Comparison of ENCODE assay signal across 8 cellular contexts in the genomic region with DNA sequence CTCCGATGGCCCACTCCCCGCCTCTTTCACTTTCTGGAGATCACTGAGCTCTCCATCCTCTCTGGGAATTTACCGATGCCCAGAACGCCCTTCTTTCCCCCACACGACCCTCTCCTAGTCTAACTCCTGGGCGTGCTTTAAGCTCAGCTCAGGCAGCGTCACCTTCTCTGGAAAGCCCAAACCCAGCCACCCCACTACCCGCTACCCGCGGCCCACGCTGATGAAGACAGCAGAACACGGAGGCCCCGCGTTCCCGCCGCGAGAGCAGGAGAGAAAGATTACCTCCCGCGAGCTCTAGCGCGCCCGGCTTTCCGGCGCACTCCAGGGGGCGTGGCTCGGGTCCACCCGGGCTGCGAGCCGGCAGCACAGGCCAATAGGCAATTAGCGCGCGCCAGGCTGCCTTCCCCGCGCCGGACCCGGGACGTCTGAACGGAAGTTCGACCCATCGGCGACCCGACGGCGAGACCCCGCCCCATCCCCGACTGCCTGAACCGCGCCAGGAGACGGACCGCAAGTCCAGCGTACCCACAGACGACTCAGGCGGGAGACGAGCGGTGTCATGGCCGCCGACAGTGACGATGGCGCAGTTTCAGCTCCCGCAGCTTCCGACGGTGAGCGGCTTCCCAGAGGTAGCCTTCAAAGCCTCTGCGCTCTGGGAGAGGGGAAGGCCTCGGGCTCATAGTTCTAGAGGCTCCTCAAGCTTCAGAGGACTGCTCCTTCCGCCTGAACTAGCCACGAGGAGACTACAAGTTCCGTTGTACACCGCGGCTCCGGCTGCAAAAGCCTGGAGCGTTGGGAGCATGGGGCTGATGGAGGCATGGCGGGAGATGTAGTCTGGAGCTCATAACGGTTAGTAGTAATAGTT. TPM values are rescaled to one million over a fixed set of nuclear protein-coding genes. Genes with fewer than 3 reads are reported as not detected.
DNase-seq lines count a peak whose midpoint lies in the region; ATAC-seq and TF ChIP-seq lines count a peak whose summit lies in the region.

A gene (minus strand): TSS at position 747 of the 865 bp plus-strand sequence. CDS start 5,935 bp downstream, outside the sequence.
A gene (plus strand): TSS at position 477 of the 865 bp plus-strand sequence. CDS start 83 bp downstream, at position 560.

- peak within 1 kb of the TSS; percentile 90 for H2AFZ ChIP-seq in mammary epithelial cell (ENCODE audit: low read depth, low read length)

- in situ Hi-C loops in mammary epithelial cell (cut with MboI; ENCODE audit: low sequenced_read_pairs in 2 of 2): loop anchor here in 1 of 2 donors (10.0 kb wide), 1 partner anchor 235 kb away; no protein-coding TSS in a partner anchor

- H3K9me3 ChIP-seq in AG04450 (ENCODE audit: control insufficient read depth, insufficient read depth, low read length) (no peaks in the 10 kb centered on the region; the same call in 1 of the 2 replicates), WERI-Rb-1 (ENCODE audit: severe bottlenecking) (no peaks in the 10 kb centered on the region), mammary epithelial cell (replicated peaks; ENCODE audit: insufficient read depth, low read length) (no peaks in the 10 kb centered on the region), iPS-18c (ENCODE audit: control insufficient read depth, insufficient read depth, low read length) (no peaks in the 10 kb centered on the region), skeletal muscle satellite cell (replicated peaks; ENCODE audit: low read length) (no peaks in the 10 kb centered on the region)

- peak; percentile 85 for ATAC-seq in GM18907 (IDR thresholded peaks at IDR 0.05; ENCODE audit: unreplicated experiment)
- peak; percentile 79 for ATAC-seq in HG03139 (IDR thresholded peaks at IDR 0.05; ENCODE audit: unreplicated experiment)

- H3K79me2 ChIP-seq in mammary epithelial cell (ENCODE audit: insufficient read depth, low read length): peaks cover 40% of the 10 kb centered on the region

- H3K9ac ChIP-seq in mammary epithelial cell (ENCODE audit: insufficient read depth, low read length): peak within 1 kb of the TSS; percentile 88
- peak within 1 kb of the TSS; percentile 92 for H3K9ac ChIP-seq in skeletal muscle satellite cell (ENCODE audit: low read depth, low read length)

- TF ChIP-seq CTCF in AG04450 (IDR thresholded peaks at IDR 0.05; ENCODE audit: low read depth, low read length): peak; percentile 11; the same call in 1 of the 2 replicates
- TF ChIP-seq CTCF in WERI-Rb-1 (IDR thresholded peaks at IDR 0.05; ENCODE audit: low read depth, low read length): no peak
- TF ChIP-seq CTCF in mammary epithelial cell (conservative IDR thresholded peaks at IDR 0.05 in 1 of 2, IDR thresholded peaks at IDR 0.05 in 1 of 2; ENCODE audit: extremely low read depth in 1 of 2, insufficient read depth in 1 of 2, low read depth in 1 of 2, low read length in 2 of 2): no peak

- CTCF ChIA-PET in AG04450 (lab: Charles Lee) (interaction anchor here (0.6 to 5.3 kb wide), 12 partner anchors 8 to 609 kb away, joined by 3 to 37 read pairs (median 6); a partner anchor contains a TSS), mammary epithelial cell (lab: Charles Lee; ENCODE audit: low non-redundant PET) (interaction anchor here (0.8 kb wide), 1 partner anchor 36 kb away, joined by 4 read pairs; no protein-coding TSS in a partner anchor)

- no peaks in the 10 kb centered on the region for H4K20me1 ChIP-seq in mammary epithelial cell (ENCODE audit: insufficient read depth, low read length)

- dilution Hi-C loops in mammary epithelial cell (cut with HindIII; ENCODE audit: low sequenced_read_pairs): loop anchor here (5.0 kb wide), 1 partner anchor 232 kb away; no protein-coding TSS in a partner anchor

- peak within 1 kb of the TSS; percentile 94 for H3K27ac ChIP-seq in AG04450 (ENCODE audit: low read depth, low read length)
- H3K27ac ChIP-seq in WERI-Rb-1: peak within 1 kb of the TSS; percentile 95
- peak within 1 kb of the TSS; percentile 84 for H3K27ac ChIP-seq in mammary epithelial cell (ENCODE audit: insufficient read depth, low read depth, low read length)

- WGBS in mammary epithelial cell (ENCODE audit: low coverage, missing lambda C conversion rate): 2% methylated on average over 10 of the region's 74 CpGs

- POLR2A ChIA-PET in AG04450 (lab: Yijun Ruan, JAX): interaction anchor here (0.5 to 2.5 kb wide), 23 partner anchors 8 to 563 kb away, joined by 3 to 32 read pairs (median 4); a partner anchor contains a TSS

- H3K27me3 ChIP-seq in AG04450 (ENCODE audit: control insufficient read depth, insufficient read depth, low read length): no peaks in the 10 kb centered on the region
- no peaks in the 10 kb centered on the region for H3K27me3 ChIP-seq in WERI-Rb-1 (ENCODE audit: insufficient read depth, low read depth, severe bottlenecking)
- no peaks in the 10 kb centered on the region for H3K27me3 ChIP-seq in mammary epithelial cell (ENCODE audit: insufficient read depth, low read length)
- H3K27me3 ChIP-seq in skeletal muscle satellite cell (ENCODE audit: control insufficient read depth, insufficient read depth, low read length): no peaks in the 10 kb centered on the region

- peak; percentile 70 for DNase-seq in AG04450 (ENCODE audit: low read depth, low spot score)
- peak; percentile 96 for DNase-seq in NCI-H2227 (lab: John Stamatoyannopoulos, UW; ENCODE audit: unreplicated experiment)
- DNase-seq in WERI-Rb-1: peak; percentile 98
- DNase-seq in mammary epithelial cell: peak; percentile 91

- H3K4me1 ChIP-seq in mammary epithelial cell (ENCODE audit: insufficient read depth, low read length): peaks cover 12% of the 10 kb centered on the region
- H3K4me1 ChIP-seq in skeletal muscle satellite cell (ENCODE audit: control insufficient read depth, insufficient read depth, low read length): peaks cover 15% of the 10 kb centered on the region

- peak within 1 kb of the TSS; percentile 74 for H3K4me2 ChIP-seq in mammary epithelial cell (ENCODE audit: insufficient read depth, low read depth, low read length)
- H3K4me2 ChIP-seq in skeletal muscle satellite cell (ENCODE audit: low read length): peak within 1 kb of the TSS; percentile 85

- intact Hi-C loops in mammary epithelial cell (cut with micrococcal nuclease): loop anchor here (1.0 to 5.0 kb wide), 3 partner anchors 37 to 322 kb away; a partner anchor contains a TSS

- H3K36me3 ChIP-seq in WERI-Rb-1 (peaks cover 51% of the 10 kb centered on the region), mammary epithelial cell (ENCODE audit: insufficient read depth, low read length) (peaks cover 16% of the 10 kb centered on the region), skeletal muscle satellite cell (ENCODE audit: insufficient read depth, low read length) (peaks cover 31% of the 10 kb centered on the region)

- no TSS peak for BruUV-seq in mammary epithelial cell (replicated peaks; lab: Mats Ljungman, UMichigan)

- H3K4me3 ChIP-seq in AG04450 (ENCODE audit: low read depth, low read length) (peak within 1 kb of the TSS; percentile 73), WERI-Rb-1 (ENCODE audit: low read depth, low read length) (peak within 1 kb of the TSS; percentile 85), mammary epithelial cell (replicated peaks in 1 of 3; ENCODE audit: insufficient read depth in 1 of 3, low read depth in 2 of 3, low read length in 3 of 3) (peak within 1 kb of the TSS; percentile 58 to 75 (median 68)), iPS-18c (ENCODE audit: insufficient read depth, low read depth, low read length) (peak within 1 kb of the TSS; percentile 91), skeletal muscle satellite cell (ENCODE audit: low read length) (peak within 1 kb of the TSS; percentile 81)

RNA-seq across cellular contexts. Expression of the first gene that starts in this region (rescaled TPM):
- polyA plus RNA-seq in AG04450 (2011; rRNA removed) (5.8 and 6.2 TPM in 2 replicates), mammary epithelial cell (15.2 TPM)
- 8.1 and 9.9 TPM in 2 replicates for polyA minus RNA-seq in AG04450 (2011; rRNA and poly(A)+ RNA removed)
- total RNA-seq in mammary epithelial cell: 10 to 100 TPM in 1 of 2 donors, 1 to 10 TPM in 1; 9.8 to 24.8 TPM
- polyA minus RNA-seq in mammary epithelial cell: 33.6 TPM
- total RNA-seq in skeletal muscle satellite cell (2012; rRNA removed): 10.5 and 16.5 TPM in 2 replicates

RNA-seq across cellular contexts. Expression of the second gene that starts in this region (rescaled TPM):
- polyA plus RNA-seq in AG04450 (2011; rRNA removed) (8.1 and 10.1 TPM in 2 replicates), mammary epithelial cell (31.7 TPM)
- 11.4 and 11.5 TPM in 2 replicates for polyA minus RNA-seq in AG04450 (2011; rRNA and poly(A)+ RNA removed)
- total RNA-seq in mammary epithelial cell: 10 to 100 TPM in 1 of 2 donors, 1 to 10 TPM in 1; 9.0 to 12.8 TPM
- polyA minus RNA-seq in mammary epithelial cell: 19.5 TPM
- 11.2 and 15.7 TPM in 2 replicates for total RNA-seq in skeletal muscle satellite cell (2012; rRNA removed)

Comparison
In these comparisons a context has a peak if more than half of its experiments do, and no peak if none do; other contexts are left out.
1. Peak in every context shown above with its lines: DNase-seq, ATAC-seq, H3K4me3 ChIP-seq and H3K27ac ChIP-seq.